Comparison of ENCODE assay signal across 8 cellular contexts in the genomic region with DNA sequence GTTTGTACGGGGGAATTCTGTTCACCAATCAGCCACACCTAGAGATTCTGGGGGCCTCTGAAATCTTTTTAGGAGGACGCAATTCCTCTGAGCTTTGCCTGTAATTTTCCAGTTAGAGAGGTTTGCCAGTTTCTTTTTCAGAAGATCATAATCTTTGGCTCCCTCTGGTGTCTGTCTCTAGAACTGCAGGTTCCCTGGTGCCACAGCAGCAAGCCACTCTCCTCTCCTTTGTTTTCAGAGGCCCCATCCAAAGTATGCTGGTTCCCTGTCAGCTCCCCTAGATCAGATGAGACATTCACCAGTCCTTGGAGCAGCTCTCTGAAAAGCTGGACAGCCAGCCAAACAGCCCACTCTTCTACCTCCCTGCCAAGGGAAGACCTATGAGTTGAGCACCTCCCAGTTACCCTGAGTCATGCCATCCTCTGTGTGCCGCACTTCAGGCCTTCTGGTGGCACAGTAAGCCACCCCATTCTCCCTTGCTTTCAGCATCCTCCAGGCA. TPM values are rescaled to one million over a fixed set of nuclear protein-coding genes. Genes with fewer than 3 reads are reported as not detected.
DNase-seq lines count a peak whose midpoint lies in the region; ATAC-seq, FAIRE-seq and TF ChIP-seq lines count a peak whose summit lies in the region.

No MANE protein-coding gene starts in this region.

- POLR2A ChIA-PET in A549 (lab: Yijun Ruan, JAX), result interaction anchor here (0.6 to 3.6 kb wide), 3 partner anchors 29 to 85 kb away, joined by 3 to 26 read pairs (median 11); a partner anchor contains a TSS
- POLR2A ChIA-PET in activated CD4-positive, alpha-beta T cell treated with anti-CD3 and anti-CD28 coated beads, Interleukin-2, amount 10 ng/mL, durations not matched to agents 7 days and 5 days (lab: Charles Lee), result no interaction called here

- H3K4me1 ChIP-seq in A549, result peaks cover 29% of the 10 kb centered on the region

- no peak for TF ChIP-seq POLR2A in A549 (IDR thresholded peaks at IDR 0.05; ENCODE audit: low read length)

- no peak overlapping the region for H3K27ac Mint-ChIP-seq in activated CD4-positive, alpha-beta T cell treated with anti-CD3 and anti-CD28 coated beads, Interleukin-2, amount 10 ng/mL, durations not matched to agents 7 days and 5 days

- H3K36me3 Mint-ChIP-seq in activated CD4-positive, alpha-beta T cell treated with anti-CD3 and anti-CD28 coated beads, Interleukin-2, amount 10 ng/mL, durations not matched to agents 7 days and 5 days (ENCODE audit: low read depth), result peaks cover 2% of the 10 kb centered on the region

- peak; percentile 97 for TF ChIP-seq CTCF in A549 (IDR thresholded peaks at IDR 0.05)
- TF ChIP-seq CTCF in choroid plexus epithelial cell (conservative IDR thresholded peaks at IDR 0.05; ENCODE audit: low read depth, low read length), result peak; percentile 90

- H3K27ac ChIP-seq in A549, result peak overlapping the region; percentile 56 to 82

- no peak overlapping the region for H3K4me3 ChIP-seq in A549
- no peak overlapping the region for H3K4me3 ChIP-seq in choroid plexus epithelial cell (ENCODE audit: low read depth, low read length)

- H3K4me3 Mint-ChIP-seq in activated CD4-positive, alpha-beta T cell treated with anti-CD3 and anti-CD28 coated beads, Interleukin-2, amount 10 ng/mL, durations not matched to agents 7 days and 5 days, result no peak overlapping the region

- 35% methylated on average over 3 of the region's 3 CpGs for WGBS in A549 (ENCODE audit: missing lambda C conversion rate)

- H3K4me1 Mint-ChIP-seq in activated CD4-positive, alpha-beta T cell treated with anti-CD3 and anti-CD28 coated beads, Interleukin-2, amount 10 ng/mL, durations not matched to agents 7 days and 5 days, result peaks cover 3% of the 10 kb centered on the region

- CTCF ChIA-PET in A549 (lab: Yijun Ruan, JAX), result interaction anchor here (0.6 to 9.8 kb wide), 69 partner anchors 8 to 320 kb away, joined by 3 to 362 read pairs (median 4); a partner anchor contains a TSS
- CTCF ChIA-PET in activated CD4-positive, alpha-beta T cell treated with anti-CD3 and anti-CD28 coated beads, Interleukin-2, amount 10 ng/mL, durations not matched to agents 7 days and 5 days (lab: Charles Lee), result interaction anchor here (0.6 to 2.1 kb wide), 9 partner anchors 30 to 317 kb away, joined by 3 to 18 read pairs (median 3); a partner anchor contains a TSS

- H3K9me3 Mint-ChIP-seq in activated CD4-positive, alpha-beta T cell treated with anti-CD3 and anti-CD28 coated beads, Interleukin-2, amount 10 ng/mL, durations not matched to agents 7 days and 5 days, result peaks cover 26% of the 10 kb centered on the region

- DNase-seq in A549 (ENCODE audit: low read depth in 1 of 2, low spot score in 1 of 2) (peak; percentile 75 to 80), GOT3 (lab: John Stamatoyannopoulos, UW) (peak; percentile 49), NCI-H460 (ENCODE audit: extremely low read depth, low read depth) (peak; percentile 75), choroid plexus epithelial cell (ENCODE audit: low read depth) (peak; percentile 85), left kidney (ENCODE audit: low read depth, low spot score) (peak; percentile 88)
- DNase-seq in activated CD4-positive, alpha-beta T cell treated with anti-CD3 and anti-CD28 coated beads, Interleukin-2, amount 10 ng/mL, durations not matched to agents 7 days and 5 days, result peak; percentile 80
- DNase-seq in stimulated activated CD4-positive, alpha-beta T cell treated with anti-CD3 and anti-CD28 coated beads, Interleukin-1b, Interleukin-23, amount 100 ng/mL, for 48 hours, result peak; percentile 50

- H3K27me3 Mint-ChIP-seq in activated CD4-positive, alpha-beta T cell treated with anti-CD3 and anti-CD28 coated beads, Interleukin-2, amount 10 ng/mL, durations not matched to agents 7 days and 5 days, result peaks cover 19% of the 10 kb centered on the region

- H3K4me2 ChIP-seq in A549, result peak overlapping the region; percentile 47; the same call in 2 of the 3 replicates

- TF ChIP-seq EP300 in A549 (IDR thresholded peaks at IDR 0.05), result no peak

- TF ChIP-seq RAD21 in A549 (conservative IDR thresholded peaks at IDR 0.05 in 1 of 2, IDR thresholded peaks at IDR 0.05 in 1 of 2), result peak; percentile 95 to 96

- FAIRE-seq in A549 (lab: Jason Lieb, UNC), result peak; percentile 56

- ATAC-seq in A549 (peak; percentile 74 to 82), GM21619 (IDR thresholded peaks at IDR 0.05; ENCODE audit: unreplicated experiment) (no peak)

- H3K9me3 ChIP-seq in A549, result peaks cover 24% of the 10 kb centered on the region

TF ChIP-seq in A549, 52 proteins besides CTCF, POLR2A, EP300 and RAD21:
- TF ChIP-seq HOXB5 (CRISPR knock-in tag; IDR thresholded peaks at IDR 0.05), result peak; percentile 33; the same call in 1 of the 2 replicates
- TF ChIP-seq SMC3 (IDR thresholded peaks at IDR 0.05), result peak; percentile 98
- TF ChIP-seq ZNF302 (CRISPR knock-in tag; IDR thresholded peaks at IDR 0.05), result no peak

RNA-seq across cellular contexts. Expression of a gene that starts 36.1 kb away (rescaled TPM):
- polyA plus RNA-seq in A549 (2011; rRNA removed) (0.27 and 0.65 TPM in 2 replicates), A549 (2017; fragmentation: RNase III; extraction: RNeasy Plus Mini Kit Qiagen cat#74134 plus additional on column Dnase treatment) (0.66 to 2.7 TPM (median 1.4 TPM) in 3 replicates)
- 0.15 and 0.21 TPM in 2 replicates for polyA plus RNA-seq in A549 (2012; cell fraction: cytosol; rRNA removed)
- 2.4 and 5.1 TPM in 2 replicates for polyA plus RNA-seq in A549 (2012; cell fraction: nucleus; rRNA removed)
- polyA minus RNA-seq in A549 (2011; rRNA and poly(A)+ RNA removed), result 0.17 TPM in 1 of 2 replicates, not detected in the other
- 0.20 TPM in 2 replicates for total RNA-seq in NCI-H460 (2014; rRNA removed; shearing (Covaris generic))
- polyA plus RNA-seq in NCI-H460 (2014; cell fraction: nucleus; rRNA removed), result 2.0 and 6.9 TPM in 2 replicates
- under 1 TPM; 0.58 to 0.67 TPM for total RNA-seq in activated CD4-positive, alpha-beta T cell treated with anti-CD3 and anti-CD28 coated beads, Interleukin-2, amount 10 ng/mL, durations not matched to agents 7 days and 5 days
